ENCODE assay signal across 1 cellular context in the genomic region with DNA sequence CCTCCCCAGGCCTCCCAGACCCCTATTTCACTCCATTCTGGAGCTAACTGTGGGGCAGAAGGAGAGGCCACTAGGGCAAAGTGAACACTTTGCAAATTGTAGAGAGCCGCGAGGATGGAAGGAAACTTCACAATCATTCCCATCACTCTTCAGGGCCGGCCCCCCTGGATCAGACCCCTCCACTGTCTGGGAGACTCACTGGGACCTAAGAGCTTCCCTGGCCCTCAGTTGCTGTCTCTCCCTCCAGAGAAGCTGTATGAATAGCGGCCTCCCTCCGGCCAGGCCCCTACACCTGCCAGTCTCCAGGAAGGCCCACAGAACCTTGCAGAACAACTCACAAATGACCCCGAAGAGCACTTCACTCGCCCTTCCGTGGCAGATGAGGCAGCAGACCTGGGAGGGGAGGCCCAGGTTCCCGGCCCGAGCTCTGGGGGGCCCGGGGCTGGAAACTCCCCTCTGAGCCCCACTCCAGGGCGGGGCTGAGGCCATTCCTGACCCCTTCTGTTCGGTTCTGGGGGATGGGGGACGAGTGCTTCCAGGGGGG.
TF ChIP-seq lines count a peak whose summit lies in the region.

No MANE protein-coding gene starts in this region.

TF ChIP-seq in IMR-90, 13 proteins besides CTCF, POLR2A, EP300 and RAD21 (continued from another document):
- TF ChIP-seq, protein P1, sequence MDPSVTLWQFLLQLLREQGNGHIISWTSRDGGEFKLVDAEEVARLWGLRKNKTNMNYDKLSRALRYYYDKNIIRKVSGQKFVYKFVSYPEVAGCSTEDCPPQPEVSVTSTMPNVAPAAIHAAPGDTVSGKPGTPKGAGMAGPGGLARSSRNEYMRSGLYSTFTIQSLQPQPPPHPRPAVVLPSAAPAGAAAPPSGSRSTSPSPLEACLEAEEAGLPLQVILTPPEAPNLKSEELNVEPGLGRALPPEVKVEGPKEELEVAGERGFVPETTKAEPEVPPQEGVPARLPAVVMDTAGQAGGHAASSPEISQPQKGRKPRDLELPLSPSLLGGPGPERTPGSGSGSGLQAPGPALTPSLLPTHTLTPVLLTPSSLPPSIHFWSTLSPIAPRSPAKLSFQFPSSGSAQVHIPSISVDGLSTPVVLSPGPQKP (IDR thresholded peaks at IDR 0.05; ENCODE audit: borderline replicate concordance, low read depth, low read length): no peak
- TF ChIP-seq MAZ (IDR thresholded peaks at IDR 0.05; ENCODE audit: borderline replicate concordance, low read depth, low read length): no peak; the same call in 1 of the 2 replicates
TF ChIP-seq in IMR-90: peak in this region for 0.
